ENCODE assay signal across 8 cellular contexts in genomic region chr19:7197169-7197759, GRCh38.
DNase-seq lines count a peak whose midpoint lies in the region; ATAC-seq and TF ChIP-seq lines count a peak whose summit lies in the region.

No MANE protein-coding gene starts in this region.

- peak; percentile 75 for DNase-seq in NCI-H2171 (lab: John Stamatoyannopoulos, UW)
- peak; percentile 54 to 73 (median 64) for DNase-seq in activated CD4-positive, CD25-positive, alpha-beta regulatory T cell (lab: John Stamatoyannopoulos, UW)
- DNase-seq in cardiac fibroblast (ENCODE audit: low read depth in 2 of 2) = peak; percentile 96 to 98
- DNase-seq in iPS-NIHi7 (ENCODE audit: extremely low spot score) = peak; percentile 88
- no peak for DNase-seq in NK-92 (lab: John Stamatoyannopoulos, UW; ENCODE audit: unreplicated experiment)

- H3K27ac ChIP-seq in skin epidermis = peak overlapping the region in 19 of 21 experiments; percentile 22 to 87 (median 51)

- no peak for TF ChIP-seq CTCF in cardiac fibroblast (IDR thresholded peaks at IDR 0.05; ENCODE audit: low read depth, low read length)

- no peak for TF ChIP-seq POLR2A in GM18505 (IDR thresholded peaks at IDR 0.05; ENCODE audit: borderline replicate concordance, extremely low read depth, insufficient read depth, insufficient read length)

- ATAC-seq in GM18505 (IDR thresholded peaks at IDR 0.05; ENCODE audit: unreplicated experiment) (peak; percentile 54), HG02943 (IDR thresholded peaks at IDR 0.05; ENCODE audit: low read depth, unreplicated experiment) (peak; percentile 60)

- H3K4me3 ChIP-seq in cardiac fibroblast (replicated peaks in 1 of 2; ENCODE audit: low read depth in 2 of 2, low read length in 2 of 2) (peak overlapping the region; percentile 33 to 53), skin epidermis (peak overlapping the region; percentile 44 to 77 (median 60))
